ENCODE assay signal across 12 cellular contexts in genomic region chr12:47757360-47757839, GRCh38. TPM values are rescaled to one million over a fixed set of nuclear protein-coding genes. Genes with fewer than 3 reads are reported as not detected.
A peak's percentile ranks its signal among the peaks of the same experiment; 100 is the strongest.
DNase-seq lines count a peak whose midpoint lies in the region; ATAC-seq and TF ChIP-seq lines count a peak whose summit lies in the region.
"Had no signal": no experiment of that assay in that cellular context is flagged by ENCODE, and none has a peak within 500 bp of the region (broad histone marks: within the 10 kb centered on the region; RNA-seq: fewer than 3 reads in every experiment).

No MANE protein-coding gene starts in this region.

- no peaks in the 10 kb centered on the region for H3K27me3 ChIP-seq in colonic mucosa
- H3K27me3 ChIP-seq in thoracic aorta (replicated peaks; ENCODE audit: insufficient read depth): no peaks in the 10 kb centered on the region

- no peak for ATAC-seq in thoracic aorta (ENCODE audit: insufficient number of reproducible peaks, low FRiP score, low read depth)
- ATAC-seq: activated T-cell treated with anti-CD3 and anti-CD28 coated beads, Interleukin-2, amount 50 U/mL, for 4 hours had no signal

- H3K9ac ChIP-seq in colonic mucosa (ENCODE audit: low read depth in 2 of 2, low read length in 2 of 2): peak overlapping the region in 1 of 2 donors; percentile 81

- peak overlapping the region; percentile 15 for H3K4me3 Mint-ChIP-seq in activated naive CD4-positive, alpha-beta T cell treated with anti-CD3 and anti-CD28 coated beads, Interleukin-2, amount 50 U/mL, for 24 hours
- peak overlapping the region; percentile 64 for H3K4me3 Mint-ChIP-seq in mesothelial cell of epicardium

- no peaks in the 10 kb centered on the region for H3K9me3 Mint-ChIP-seq in activated naive CD4-positive, alpha-beta T cell treated with anti-CD3 and anti-CD28 coated beads, Interleukin-2, amount 50 U/mL, for 24 hours
- H3K9me3 Mint-ChIP-seq in mesothelial cell of epicardium: no peaks in the 10 kb centered on the region
- H3K9me3 Mint-ChIP-seq: activated T-cell treated with anti-CD3 and anti-CD28 coated beads, Interleukin-2, amount 50 U/mL, for 4 hours had no signal

- no peaks in the 10 kb centered on the region for H3K36me3 Mint-ChIP-seq in activated naive CD4-positive, alpha-beta T cell treated with anti-CD3 and anti-CD28 coated beads, Interleukin-2, amount 50 U/mL, for 24 hours
- H3K36me3 Mint-ChIP-seq in mesothelial cell of epicardium: no peaks in the 10 kb centered on the region

- no peaks in the 10 kb centered on the region for H3K27me3 Mint-ChIP-seq in activated naive CD4-positive, alpha-beta T cell treated with anti-CD3 and anti-CD28 coated beads, Interleukin-2, amount 50 U/mL, for 24 hours
- H3K27me3 Mint-ChIP-seq in mesothelial cell of epicardium (ENCODE audit: low read depth): no peaks in the 10 kb centered on the region

- H3K4me1 ChIP-seq in colonic mucosa (peaks cover 27% of the 10 kb centered on the region), thoracic aorta (ENCODE audit: control insufficient read depth in 1 of 2, low read depth in 2 of 2) (peaks cover 40 to 69% of the 10 kb centered on the region in 2 donors)

- intact Hi-C loops in colonic mucosa (cut with DNase I): no loop called here

- H3K9me3 ChIP-seq in colonic mucosa (no peaks in the 10 kb centered on the region), thoracic aorta (no peaks in the 10 kb centered on the region)

- DNase-seq in activated naive CD4-positive, alpha-beta T cell treated with anti-CD3 and anti-CD28 coated beads, Interleukin-2, amount 50 U/mL, for 16 hours: no peak
- DNase-seq in colonic mucosa (no peak), mesothelial cell of epicardium (ENCODE audit: low spot score in 2 of 2, unreplicated experiment in 2 of 2) (no peak), thoracic aorta (ENCODE audit: low spot score) (no peak), NCI-H526 treated with DMSO at 0.1 percent for 48 hours (lab: John Stamatoyannopoulos, UW) (no peak), kidney glomerular epithelial cell (lab: John Stamatoyannopoulos, UW) (no peak)
- DNase-seq in stimulated activated CD4-positive, alpha-beta T cell treated with anti-CD3 and anti-CD28 coated beads, Interleukin-2, amount 100 ng/mL, for 24 hours: no peak
- DNase-seq: activated T-cell treated with anti-CD3 and anti-CD28 coated beads, Interleukin-2, amount 50 U/mL, for 4 hours; effector CD4-positive, alpha-beta T cell; NCI-H524 treated with DMSO at 0.1 percent for 48 hours had no signal

- TF ChIP-seq CTCF in colonic mucosa (IDR thresholded peaks at IDR 0.05): no peak
- TF ChIP-seq CTCF in mesothelial cell of epicardium (IDR thresholded peaks at IDR 0.05; ENCODE audit: unreplicated experiment): no peak
- no peak for TF ChIP-seq CTCF in thoracic aorta (IDR thresholded peaks at IDR 0.05)

- no peaks in the 10 kb centered on the region for H3K36me3 ChIP-seq in colonic mucosa
- H3K36me3 ChIP-seq in thoracic aorta: no peaks in the 10 kb centered on the region

- H3K27ac ChIP-seq in colonic mucosa (peak overlapping the region; percentile 54), thoracic aorta (peak overlapping the region; percentile 86 to 87)

- H3K4me3 ChIP-seq in colonic mucosa (peak overlapping the region; percentile 61), thoracic aorta (peak overlapping the region; percentile 84)

- H3K4me1 Mint-ChIP-seq in activated naive CD4-positive, alpha-beta T cell treated with anti-CD3 and anti-CD28 coated beads, Interleukin-2, amount 50 U/mL, for 24 hours: peaks cover 11% of the 10 kb centered on the region
- H3K4me1 Mint-ChIP-seq in mesothelial cell of epicardium: peaks cover 59% of the 10 kb centered on the region

- no peak overlapping the region for H3K27ac Mint-ChIP-seq in activated naive CD4-positive, alpha-beta T cell treated with anti-CD3 and anti-CD28 coated beads, Interleukin-2, amount 50 U/mL, for 24 hours
- H3K27ac Mint-ChIP-seq in mesothelial cell of epicardium: peak overlapping the region; percentile 5

RNA-seq across cellular contexts. Expression of gene RAPGEF3, which starts 1.3 kb away (rescaled TPM):
- total RNA-seq in colonic mucosa: 10 to 100 TPM; 10.1 TPM
- total RNA-seq in mesothelial cell of epicardium: 18.0 to 20.9 TPM (median 19.4 TPM) in 3 replicates
- 10 to 100 TPM; 40.9 to 77.4 TPM for total RNA-seq in thoracic aorta

RNA-seq across cellular contexts. Expression of gene SLC48A1, which starts 15.6 kb away (rescaled TPM):
- total RNA-seq in colonic mucosa: 10 to 100 TPM; 12.2 to 17.9 TPM
- 25.3 to 27.7 TPM (median 27.0 TPM) in 3 replicates for total RNA-seq in mesothelial cell of epicardium
- 100 to 1,000 TPM in 1 of 2 donors, 10 to 100 TPM in 1; 60.5 to 107 TPM for total RNA-seq in thoracic aorta

RNA-seq across cellular contexts. Expression of gene ENDOU, which starts 32.1 kb away (rescaled TPM):
- not detected for total RNA-seq in colonic mucosa
- total RNA-seq in mesothelial cell of epicardium: 0.11 to 0.51 TPM (median 0.29 TPM) in 3 replicates
- under 1 TPM in 1 of 2 donors, not detected in 1; 0.49 TPM for total RNA-seq in thoracic aorta
- total RNA-seq: T-helper 2 cell treated with Interferon-gamma antibody and Interleukin-4, amounts not matched to agents 100 ng/mL and 5 ng/mL, for 36 hours had no signal

RNA-seq across cellular contexts. Expression of gene RPAP3, which starts 51.6 kb away (rescaled TPM):
- 10 to 100 TPM; 16.7 to 17.0 TPM for total RNA-seq in colonic mucosa
- total RNA-seq in mesothelial cell of epicardium: 36.8 to 40.4 TPM (median 39.6 TPM) in 3 replicates
- 10 to 100 TPM in 1 of 2 donors, 1 to 10 TPM in 1; 8.1 to 16.8 TPM for total RNA-seq in thoracic aorta
